ENCODE assay signal across 23 cellular contexts in the genomic region with DNA sequence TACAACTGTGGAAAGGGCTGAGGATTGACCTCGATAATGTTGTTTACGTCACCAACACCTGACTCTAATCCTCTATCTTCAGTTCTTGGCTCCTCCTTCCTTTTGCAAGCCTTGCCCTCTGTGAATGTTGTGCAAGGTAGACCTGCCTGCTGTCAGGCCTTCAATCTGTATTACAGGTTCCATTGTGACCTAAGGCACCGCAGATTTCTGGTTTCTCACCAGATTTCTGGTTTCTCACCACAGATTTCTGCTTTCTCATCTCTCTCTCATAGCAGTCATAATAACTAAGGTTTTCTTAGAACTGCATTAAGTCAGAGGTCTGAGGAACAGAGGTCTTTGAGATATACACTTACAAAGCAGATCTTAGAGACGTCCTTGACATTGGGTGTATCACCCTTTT. TPM values are rescaled to one million over a fixed set of nuclear protein-coding genes. Genes with fewer than 3 reads are reported as not detected.
"Had no signal": no experiment of that assay in that cellular context is flagged by ENCODE, and none has a peak within 500 bp of the region (broad histone marks: within the 10 kb centered on the region; RNA-seq: fewer than 3 reads in every experiment).

No MANE protein-coding gene starts in this region.

- ATAC-seq: T-helper 17 cell had no signal

- FAIRE-seq: endothelial cell of umbilical vein, kidney, urothelium cell line had no signal

- H3K9me3 Mint-ChIP-seq: naive B cell had no signal

- H3K4me1 Mint-ChIP-seq: naive B cell had no signal

- H3K27me3 ChIP-seq: breast epithelium, esophagus squamous epithelium, ovary, sigmoid colon, tibial artery had no signal

- H3K4me1 ChIP-seq: breast epithelium, esophagus squamous epithelium, left ventricle myocardium inferior, sigmoid colon, spleen, tibial artery had no signal

- H3K4me3 ChIP-seq: breast epithelium, esophagus squamous epithelium, left ventricle myocardium inferior, ovary, sigmoid colon, spleen, tibial artery had no signal

- DNase-seq: activated CD4-positive, alpha-beta T cell treated with anti-CD3 and anti-CD28 coated beads, Interleukin-2, amount 50 U/mL, for 1 hour; activated CD8-positive, alpha-beta memory T cell treated with anti-CD3 and anti-CD28 coated beads, Interleukin-2, amount 50 U/mL, for 4 hours; anterior cingulate cortex; cerebellar nuclear complex; effector CD8-positive, alpha-beta T cell; esophagus squamous epithelium; glutamatergic neuron; hypothalamus; kidney; left ventricle myocardium inferior; naive B cell; ovary; sigmoid colon; spleen; T-helper 17 cell; tibial artery; WERI-Rb-1 had no signal

- H3K27ac Mint-ChIP-seq: naive B cell, T-helper 17 cell had no signal

- H3K27ac ChIP-seq: breast epithelium, esophagus squamous epithelium, left ventricle myocardium inferior, ovary, sigmoid colon, spleen, tibial artery, WERI-Rb-1 had no signal

- H3K4me3 Mint-ChIP-seq: naive B cell, T-helper 17 cell had no signal

- H3K9me3 ChIP-seq: breast epithelium, esophagus squamous epithelium, left ventricle myocardium inferior, ovary, sigmoid colon, spleen, tibial artery had no signal

- H3K36me3 ChIP-seq: breast epithelium, esophagus squamous epithelium, left ventricle myocardium inferior, ovary, sigmoid colon, spleen, tibial artery, WERI-Rb-1 had no signal

- H3K36me3 Mint-ChIP-seq: naive B cell had no signal

RNA-seq across cellular contexts. Expression of gene ETNPPL, which starts 51.5 kb away (rescaled TPM):
- total RNA-seq: breast epithelium, endothelial cell of umbilical vein, esophagus squamous epithelium, fibroblast of villous mesenchyme, kidney, mononuclear cell, subcutaneous adipose tissue, T-helper 17 cell had no signal
- polyA plus RNA-seq: endothelial cell of umbilical vein, sigmoid colon had no signal
